1 cellular context compared by ENCODE assay signal in genomic region chr3:2944628-2945027, GRCh38.
TF ChIP-seq lines count a peak whose summit lies in the region.

No MANE protein-coding gene starts in this region.

TF ChIP-seq in GM12878, 131 proteins besides CTCF, POLR2A, EP300 and RAD21 (continued from another document):
- no peak for TF ChIP-seq IRF5 (IDR thresholded peaks at IDR 0.05; ENCODE audit: borderline replicate concordance)
- TF ChIP-seq HDGF (IDR thresholded peaks at IDR 0.05), result no peak
- TF ChIP-seq PAX8 (IDR thresholded peaks at IDR 0.05), result no peak
- TF ChIP-seq NR2F1 (conservative IDR thresholded peaks at IDR 0.05), result no peak
- TF ChIP-seq NFIC (IDR thresholded peaks at IDR 0.05; ENCODE audit: low read depth, low read length), result peak; percentile 89
- TF ChIP-seq STAT3 (IDR thresholded peaks at IDR 0.05; ENCODE audit: low read depth, low read length), result no peak
- TF ChIP-seq TCF3 (IDR thresholded peaks at IDR 0.05; ENCODE audit: borderline replicate concordance, insufficient read depth, low read depth, low read length), result peak; percentile 99
- TF ChIP-seq IRF4 (IDR thresholded peaks at IDR 0.05; ENCODE audit: low read depth, low read length), result peak; percentile 92
- TF ChIP-seq EED (IDR thresholded peaks at IDR 0.05; ENCODE audit: low read depth), result peak; percentile 73; the same call in 1 of the 2 replicates
- TF ChIP-seq NR2C1 (IDR thresholded peaks at IDR 0.05), result no peak
- no peak for TF ChIP-seq FOXK2 (IDR thresholded peaks at IDR 0.05)
- peak; percentile 98 for TF ChIP-seq TCF12 (IDR thresholded peaks at IDR 0.05; ENCODE audit: low read depth, low read length)
- TF ChIP-seq MLLT1 (IDR thresholded peaks at IDR 0.05), result no peak
- TF ChIP-seq SMC3 (IDR thresholded peaks at IDR 0.05; ENCODE audit: borderline replicate concordance, low read length), result no peak
- TF ChIP-seq KAT2A (conservative IDR thresholded peaks at IDR 0.05; ENCODE audit: control insufficient read depth, low read depth, low read length), result no peak
- TF ChIP-seq HDAC6 (IDR thresholded peaks at IDR 0.05; ENCODE audit: unreplicated experiment), result no peak
- peak; percentile 83 for TF ChIP-seq CREM (IDR thresholded peaks at IDR 0.05; ENCODE audit: low read depth)
- no peak for TF ChIP-seq HCFC1 (IDR thresholded peaks at IDR 0.05; ENCODE audit: low read length)
- TF ChIP-seq CEBPZ (IDR thresholded peaks at IDR 0.05; ENCODE audit: low read depth, low read length), result no peak
- no peak for TF ChIP-seq SKIL (IDR thresholded peaks at IDR 0.05; ENCODE audit: low read depth, poor library complexity, severe bottlenecking)
- peak; percentile 67; the same call in 1 of the 2 replicates for TF ChIP-seq PAX5 (IDR thresholded peaks at IDR 0.05; ENCODE audit: borderline replicate concordance, low read depth, low read length)
- no peak for TF ChIP-seq STAT1 (conservative IDR thresholded peaks at IDR 0.05)
- TF ChIP-seq MTA3 (IDR thresholded peaks at IDR 0.05; ENCODE audit: borderline replicate concordance, low read length), result no peak
- peak; percentile 60; the same call in 1 of the 2 replicates for TF ChIP-seq CBX5 (IDR thresholded peaks at IDR 0.05; ENCODE audit: low read depth)
- no peak for TF ChIP-seq CBX3 (IDR thresholded peaks at IDR 0.05; ENCODE audit: borderline replicate concordance, low read depth)
- TF ChIP-seq ZBTB40 (IDR thresholded peaks at IDR 0.05; ENCODE audit: borderline replicate concordance), result no peak
- TF ChIP-seq JUNB (IDR thresholded peaks at IDR 0.05), result peak; percentile 77
- TF ChIP-seq SPI1 (IDR thresholded peaks at IDR 0.05; ENCODE audit: borderline replicate concordance, insufficient read depth, low read depth, low read length), result peak; percentile 86
- TF ChIP-seq CBFB (IDR thresholded peaks at IDR 0.05; ENCODE audit: low read depth), result no peak
